ENCODE assay signal across 26 cellular contexts in the genomic region with DNA sequence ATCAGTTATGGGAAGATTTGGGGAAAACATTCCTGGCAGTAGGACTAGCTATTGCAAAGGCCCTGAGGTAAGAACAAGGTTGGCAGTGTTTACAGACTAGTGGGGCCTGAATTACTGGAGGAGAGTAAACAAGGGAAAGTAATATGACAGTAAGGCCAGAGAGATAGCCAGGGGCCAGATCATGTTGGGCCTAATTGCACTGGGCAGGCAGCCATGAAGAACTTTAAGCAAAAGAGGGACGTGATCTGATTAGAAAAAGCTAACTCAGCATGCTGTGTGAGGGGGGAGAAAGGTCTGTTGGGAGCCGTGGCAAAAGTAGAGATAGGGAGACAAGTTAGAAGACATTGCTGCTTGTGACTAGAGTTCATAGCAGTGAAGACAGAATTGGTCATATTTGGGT. TPM values are rescaled to one million over a fixed set of nuclear protein-coding genes. Genes with fewer than 3 reads are reported as not detected.
DNase-seq lines count a peak whose midpoint lies in the region; ATAC-seq and TF ChIP-seq lines count a peak whose summit lies in the region.
"Had no signal": no experiment of that assay in that cellular context is flagged by ENCODE, and none has a peak within 500 bp of the region (broad histone marks: within the 10 kb centered on the region; RNA-seq: fewer than 3 reads in every experiment).

No MANE protein-coding gene starts in this region.

- no peak for TF ChIP-seq CTCF in mesothelial cell of epicardium (IDR thresholded peaks at IDR 0.05; ENCODE audit: unreplicated experiment)

- H3K36me3 Mint-ChIP-seq in stimulated activated effector memory CD8-positive, alpha-beta T cell treated with anti-CD3 and anti-CD28 coated beads, Interleukin-12 subunit alpha, Interleukin-12 subunit beta, amount 100 ng/mL, for 72 hours = peaks cover 92% of the 10 kb centered on the region
- peaks cover 29% of the 10 kb centered on the region for H3K36me3 Mint-ChIP-seq in mesothelial cell of epicardium

- intact Hi-C loops in left ventricle myocardium superior (cut with micrococcal nuclease) (loop anchor here (10.0 kb wide), 1 partner anchor 64 kb away; no protein-coding TSS in a partner anchor), right cardiac atrium (cut with DNase I) (loop anchor here in 3 of 4 donors (5.0 to 10.0 kb wide), 2 partner anchors 51 to 54 kb away; a partner anchor contains a TSS)

- no peaks in the 10 kb centered on the region for H3K4me1 ChIP-seq in right cardiac atrium (ENCODE audit: control insufficient read depth, insufficient read depth, low read length)
- H3K4me1 ChIP-seq: transverse colon had no signal

- ATAC-seq in left ventricle myocardium superior = peak; percentile 39
- no peak for ATAC-seq in right cardiac atrium
- no peak for ATAC-seq in stimulated activated effector memory CD8-positive, alpha-beta T cell treated with anti-CD3 and anti-CD28 coated beads, Interleukin-12 subunit alpha, Interleukin-12 subunit beta, amount 100 ng/mL, for 72 hours
- ATAC-seq in HG03378 (IDR thresholded peaks at IDR 0.05; ENCODE audit: unreplicated experiment) = no peak

- H3K27me3 Mint-ChIP-seq in mesothelial cell of epicardium (ENCODE audit: low read depth) = no peaks in the 10 kb centered on the region
- H3K27me3 Mint-ChIP-seq: CD4-positive, CD25-positive, alpha-beta regulatory T cell; progenitor cell of endocrine pancreas had no signal

- H3K4me3 ChIP-seq in right cardiac atrium (ENCODE audit: low read length) = no peak overlapping the region
- H3K4me3 ChIP-seq: esophagus muscularis mucosa, transverse colon had no signal

- H3K4me1 Mint-ChIP-seq in stimulated activated effector memory CD8-positive, alpha-beta T cell treated with anti-CD3 and anti-CD28 coated beads, Interleukin-12 subunit alpha, Interleukin-12 subunit beta, amount 100 ng/mL, for 72 hours = no peaks in the 10 kb centered on the region
- peaks cover 7% of the 10 kb centered on the region for H3K4me1 Mint-ChIP-seq in mesothelial cell of epicardium
- H3K4me1 Mint-ChIP-seq: neural crest cell had no signal

- 45% methylated on average over 2 of the region's 2 CpGs for WGBS in right cardiac atrium

- H3K27ac ChIP-seq in right cardiac atrium (ENCODE audit: low read length) = no peak overlapping the region
- H3K27ac ChIP-seq: esophagus muscularis mucosa, RWPE1, transverse colon had no signal

- H3K27ac Mint-ChIP-seq in stimulated activated effector memory CD8-positive, alpha-beta T cell treated with anti-CD3 and anti-CD28 coated beads, Interleukin-12 subunit alpha, Interleukin-12 subunit beta, amount 100 ng/mL, for 72 hours = peak overlapping the region; percentile 7
- no peak overlapping the region for H3K27ac Mint-ChIP-seq in mesothelial cell of epicardium
- H3K27ac Mint-ChIP-seq: CD4-positive, CD25-positive, alpha-beta regulatory T cell; progenitor cell of endocrine pancreas had no signal

- no peak overlapping the region for H3K4me3 Mint-ChIP-seq in stimulated activated effector memory CD8-positive, alpha-beta T cell treated with anti-CD3 and anti-CD28 coated beads, Interleukin-12 subunit alpha, Interleukin-12 subunit beta, amount 100 ng/mL, for 72 hours
- H3K4me3 Mint-ChIP-seq in mesothelial cell of epicardium = no peak overlapping the region
- H3K4me3 Mint-ChIP-seq: CD4-positive, CD25-positive, alpha-beta regulatory T cell; neural crest cell had no signal

- no peaks in the 10 kb centered on the region for H3K27me3 ChIP-seq in right cardiac atrium (ENCODE audit: control insufficient read depth, insufficient read depth)
- H3K27me3 ChIP-seq: esophagus muscularis mucosa, transverse colon had no signal

- no peaks in the 10 kb centered on the region for H3K9me3 Mint-ChIP-seq in stimulated activated effector memory CD8-positive, alpha-beta T cell treated with anti-CD3 and anti-CD28 coated beads, Interleukin-12 subunit alpha, Interleukin-12 subunit beta, amount 100 ng/mL, for 72 hours
- H3K9me3 Mint-ChIP-seq in mesothelial cell of epicardium = peaks cover 6% of the 10 kb centered on the region

- no peak for DNase-seq in left ventricle myocardium superior
- DNase-seq in right cardiac atrium = no peak
- DNase-seq in NCI-H2196 treated with DMSO at 0.1 percent for 48 hours (lab: John Stamatoyannopoulos, UW; ENCODE audit: unreplicated experiment) = peak; percentile 17
- DNase-seq in astrocyte of the hippocampus (ENCODE audit: low read depth, low spot score) = peak; percentile 12
- DNase-seq in stimulated activated effector memory CD8-positive, alpha-beta T cell treated with anti-CD3 and anti-CD28 coated beads, Interleukin-12 subunit alpha, Interleukin-12 subunit beta, amount 100 ng/mL, for 72 hours (ENCODE audit: low spot score in 2 of 2) = no peak
- DNase-seq in mesothelial cell of epicardium (ENCODE audit: low spot score in 2 of 2, unreplicated experiment in 2 of 2) = no peak
- no peak for DNase-seq in amniotic stem cell (lab: John Stamatoyannopoulos, UW)
- DNase-seq: activated CD4-positive, alpha-beta T cell treated with anti-CD3 and anti-CD28 coated beads, Interleukin-2, amount 50 U/mL, for 4 hours; activated gamma-delta T cell treated with Interleukin-2 at 50 U/mL for 16 hours; amygdala; CD4-positive, CD25-positive, alpha-beta regulatory T cell; DMS153; effector CD4-positive, alpha-beta T cell; GDM1; KG1; MV-4-11; NCI-H1930; NCI-H510A; stimulated activated CD4-positive, alpha-beta T cell treated with anti-CD3 and anti-CD28 coated beads, Interleukin-1b, Interleukin-23, amount 100 ng/mL, for 48 hours; stimulated activated naive CD4-positive, alpha-beta T cell treated with Interleukin-2 at 50 U/mL for 16 hours; transverse colon had no signal

- H3K9me3 ChIP-seq in right cardiac atrium (ENCODE audit: control insufficient read depth, low read length) = no peaks in the 10 kb centered on the region
- H3K9me3 ChIP-seq: esophagus muscularis mucosa, transverse colon had no signal

RNA-seq across cellular contexts. Expression of a gene that starts 9.2 kb away (rescaled TPM):
- total RNA-seq in left ventricle myocardium superior (26.6 TPM), right cardiac atrium (10 to 100 TPM; 19.4 to 24.7 (median 21.1) TPM), mesothelial cell of epicardium (44.1 to 48.5 TPM (median 45.8 TPM) in 3 replicates)
- 22.1 TPM for polyA plus RNA-seq in right cardiac atrium

RNA-seq across cellular contexts. Expression of a gene that starts 55.6 kb away (rescaled TPM):
- 339 TPM for total RNA-seq in left ventricle myocardium superior
- total RNA-seq in right cardiac atrium = 100 to 1,000 TPM; 130 to 246 (median 191) TPM
- polyA plus RNA-seq in right cardiac atrium = 113 TPM
- 2.1 to 2.7 TPM (median 2.2 TPM) in 3 replicates for total RNA-seq in mesothelial cell of epicardium
- total RNA-seq: CD4-positive, CD25-positive, alpha-beta regulatory T cell; neural crest cell had no signal

Comparison
In these comparisons a context has a peak if more than half of its experiments do, and no peak if none do; other contexts are left out.
1. DNase-seq: peak in NCI-H2196 treated with DMSO at 0.1 percent for 48 hours (single experiment) and astrocyte of the hippocampus (single experiment); none in left ventricle myocardium superior (single experiment), right cardiac atrium (0 of 3), stimulated activated effector memory CD8-positive, alpha-beta T cell treated with anti-CD3 and anti-CD28 coated beads, Interleukin-12 subunit alpha, Interleukin-12 subunit beta, amount 100 ng/mL, for 72 hours (0 of 2), mesothelial cell of epicardium (0 of 2) and amniotic stem cell (single experiment).
2. RNA of a gene that starts 55.6 kb away (total RNA-seq): 339 TPM in left ventricle myocardium superior (single experiment) and 130 to 246 TPM in right cardiac atrium; 2.1 to 2.7 TPM in mesothelial cell of epicardium; every median in the first group is over 10 times any median in the second.